ENCODE assay signal across 8 cellular contexts in the genomic region with DNA sequence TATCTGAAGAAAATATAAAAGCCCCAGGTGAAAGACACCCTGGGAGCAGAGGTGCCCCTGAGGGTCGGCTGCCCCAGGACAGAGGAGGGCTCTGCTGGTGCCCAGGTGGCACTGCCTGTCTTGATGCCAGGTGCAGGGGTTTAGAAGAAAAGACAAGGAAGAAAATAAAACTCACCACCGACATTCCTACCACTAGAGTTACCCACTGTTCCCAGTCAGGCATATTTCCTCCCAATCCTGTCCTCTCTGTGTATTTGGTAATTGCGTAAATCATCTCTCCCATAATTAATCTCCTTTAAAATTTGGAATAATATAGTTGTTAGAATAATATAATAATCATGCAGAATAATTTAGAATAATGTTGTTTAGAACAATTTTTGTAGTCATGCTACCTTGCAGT.
DNase-seq lines count a peak whose midpoint lies in the region; ATAC-seq and TF ChIP-seq lines count a peak whose summit lies in the region.
"Not testable (repeated sequence)": the region's sequence is repeated elsewhere in the genome, so short reads cannot be mapped to it uniquely, and the experiment has no call there.

No MANE protein-coding gene starts in this region.

- not testable (repeated sequence) for H4K91ac ChIP-seq in H9 (ENCODE audit: insufficient read length, low read depth, low read length)

- POLR2A ChIA-PET in SK-N-SH (lab: Yijun Ruan, JAX): not testable (repeated sequence)

- H3K4ac ChIP-seq in H9 (ENCODE audit: low read depth, low read length): not testable (repeated sequence)

- TF ChIP-seq EP300 in SK-N-SH (IDR thresholded peaks at IDR 0.05; ENCODE audit: borderline replicate concordance in 1 of 2, low read depth in 1 of 2, low read length in 1 of 2): not testable (repeated sequence)

- H2BK15ac ChIP-seq in H9 (ENCODE audit: low read depth, low read length): not testable (repeated sequence)

- not testable (repeated sequence) for H3K4me1 ChIP-seq in H9 (ENCODE audit: insufficient read depth, low read length); SK-N-SH (ENCODE audit: control insufficient read depth in 1 of 2, insufficient read depth in 2 of 2, low read depth in 1 of 2, low read length in 1 of 2); foreskin keratinocyte

- H3K79me1 ChIP-seq in H9 (ENCODE audit: insufficient read depth, low read depth, low read length, poor library complexity, severe bottlenecking): not testable (repeated sequence)

- peaks cover 15 to 16% of the 10 kb centered on the region in 2 experiments for H3K4me1 Mint-ChIP-seq in H9
- peaks cover 15% of the 10 kb centered on the region for H3K4me1 Mint-ChIP-seq in activated T-cell treated with anti-CD3 and anti-CD28 coated beads, Interleukin-2, amount 50 U/mL, for 24 hours (ENCODE audit: low read depth)
- peaks cover 31% of the 10 kb centered on the region for H3K4me1 Mint-ChIP-seq in activated naive CD8-positive, alpha-beta T cell (ENCODE audit: low read depth)
- H3K4me1 Mint-ChIP-seq in osteocyte (ENCODE audit: unreplicated experiment): peaks cover 22% of the 10 kb centered on the region
- H3K4me1 Mint-ChIP-seq in type B pancreatic cell (ENCODE audit: unreplicated experiment): not testable (repeated sequence)

- not testable (repeated sequence) for H4K20me1 ChIP-seq in H9 (ENCODE audit: control insufficient read depth, insufficient read depth, insufficient read length)
- peaks cover 61% of the 10 kb centered on the region for H4K20me1 ChIP-seq in SK-N-SH (ENCODE audit: insufficient read depth)

- not testable (repeated sequence) for H3K27me3 Mint-ChIP-seq in H9 (ENCODE audit: low read depth); activated T-cell treated with anti-CD3 and anti-CD28 coated beads, Interleukin-2, amount 50 U/mL, for 24 hours; activated naive CD8-positive, alpha-beta T cell; osteocyte (ENCODE audit: unreplicated experiment); type B pancreatic cell

- not testable (repeated sequence) for H2AFZ ChIP-seq in H9 (ENCODE audit: low read length); SK-N-SH (ENCODE audit: low read depth)

- H3K27ac ChIP-seq in H9 (ENCODE audit: insufficient read length, low read depth, low read length); SK-N-SH (ENCODE audit: low read depth in 2 of 2, low read length in 1 of 2); foreskin keratinocyte: not testable (repeated sequence)

- not testable (repeated sequence) for H3K9me3 Mint-ChIP-seq in H9; activated T-cell treated with anti-CD3 and anti-CD28 coated beads, Interleukin-2, amount 50 U/mL, for 24 hours; activated naive CD8-positive, alpha-beta T cell (ENCODE audit: low read depth); osteocyte (ENCODE audit: unreplicated experiment); type B pancreatic cell

- H3K79me2 ChIP-seq in H9 (ENCODE audit: insufficient read depth, low read length): not testable (repeated sequence)
- peaks cover 56% of the 10 kb centered on the region for H3K79me2 ChIP-seq in SK-N-SH (ENCODE audit: insufficient read depth)

- H3K9me3 ChIP-seq in H9 (ENCODE audit: control insufficient read depth, low read depth, low read length); SK-N-SH: not testable (repeated sequence)

- H2BK120ac ChIP-seq in H9 (ENCODE audit: low read depth, low read length, poor library complexity, severe bottlenecking): not testable (repeated sequence)

- not testable (repeated sequence) for H3K9me2 ChIP-seq in SK-N-SH

- H3T11ph ChIP-seq in H9 (ENCODE audit: low read length): not testable (repeated sequence)

- H3K27me3 ChIP-seq in H9 (ENCODE audit: insufficient read depth, low read length); SK-N-SH (ENCODE audit: insufficient read depth); foreskin keratinocyte: not testable (repeated sequence)

- not testable (repeated sequence) for H3K23ac ChIP-seq in H9 (ENCODE audit: insufficient read length, low read depth, low read length)

- not testable (repeated sequence) for H3K18ac ChIP-seq in H9 (ENCODE audit: insufficient read length, low read depth, low read length)

- H3K4me3 Mint-ChIP-seq in H9; osteocyte (ENCODE audit: unreplicated experiment); type B pancreatic cell: not testable (repeated sequence)
- H3K4me3 Mint-ChIP-seq in activated T-cell treated with anti-CD3 and anti-CD28 coated beads, Interleukin-2, amount 50 U/mL, for 24 hours: peak overlapping the region; percentile 77
- peak overlapping the region; percentile 82 for H3K4me3 Mint-ChIP-seq in activated naive CD8-positive, alpha-beta T cell

- H3K56ac ChIP-seq in H9 (ENCODE audit: insufficient read length, low read depth, low read length): not testable (repeated sequence)

- not testable (repeated sequence) for H3K14ac ChIP-seq in H9 (ENCODE audit: insufficient read depth, low read length)

- H4K5ac ChIP-seq in H9 (ENCODE audit: insufficient read length, low read depth, low read length): not testable (repeated sequence)

- not testable (repeated sequence) for DNase-seq in H9; SK-N-SH; activated T-cell treated with anti-CD3 and anti-CD28 coated beads, Interleukin-2, amount 50 U/mL, for 24 hours; choroid plexus epithelial cell (ENCODE audit: low read depth); foreskin keratinocyte; osteocyte (ENCODE audit: extremely low spot score, unreplicated experiment); type B pancreatic cell (ENCODE audit: extremely low spot score, unreplicated experiment)

- CTCF ChIA-PET in SK-N-SH (lab: Yijun Ruan, JAX): not testable (repeated sequence)

- TF ChIP-seq CTCF in H9 (conservative IDR thresholded peaks at IDR 0.05): peak; percentile 28; the same call in 1 of the 3 replicates
- TF ChIP-seq CTCF in SK-N-SH (IDR thresholded peaks at IDR 0.05): peak; percentile 16; the same call in 1 of the 2 replicates
- TF ChIP-seq CTCF in choroid plexus epithelial cell (conservative IDR thresholded peaks at IDR 0.05; ENCODE audit: low read depth, low read length): peak; percentile 14
- not testable (repeated sequence) for TF ChIP-seq CTCF in foreskin keratinocyte (conservative IDR thresholded peaks at IDR 0.05)
- peak; percentile 27 for TF ChIP-seq CTCF in osteocyte (IDR thresholded peaks at IDR 0.05)
- TF ChIP-seq CTCF in type B pancreatic cell (conservative IDR thresholded peaks at IDR 0.05): peak; percentile 35

- H2BK12ac ChIP-seq in H9 (ENCODE audit: insufficient read length, low read depth, low read length): not testable (repeated sequence)

- H3K4me3 ChIP-seq in SK-N-SH (ENCODE audit: low read depth in 2 of 2, low read length in 1 of 2); choroid plexus epithelial cell (ENCODE audit: low read depth, low read length): not testable (repeated sequence)

- H2AK5ac ChIP-seq in H9 (ENCODE audit: insufficient read length, low read length): not testable (repeated sequence)

- H2BK20ac ChIP-seq in H9 (ENCODE audit: low read depth, low read length, poor library complexity, severe bottlenecking): not testable (repeated sequence)

- WGBS in H9 (ENCODE audit: extremely low coverage, insufficient read length, low lambda C conversion rate): no CpG with 5 or more reads among the region's 3 CpGs
- 81% methylated on average over 3 of the region's 3 CpGs for WGBS in SK-N-SH (ENCODE audit: low lambda C conversion rate)

- not testable (repeated sequence) for H3F3A ChIP-seq in SK-N-SH (replicated peaks; ENCODE audit: insufficient read depth)

- not testable (repeated sequence) for TF ChIP-seq RAD21 in SK-N-SH (IDR thresholded peaks at IDR 0.05; ENCODE audit: low read length)

- H3K36me3 Mint-ChIP-seq in H9 (ENCODE audit: insufficient read depth in 1 of 3, low read depth in 3 of 3); activated T-cell treated with anti-CD3 and anti-CD28 coated beads, Interleukin-2, amount 50 U/mL, for 24 hours (ENCODE audit: low read depth); activated naive CD8-positive, alpha-beta T cell; osteocyte (ENCODE audit: unreplicated experiment); type B pancreatic cell: not testable (repeated sequence)

- peak; percentile 24 for ATAC-seq in foreskin keratinocyte

- not testable (repeated sequence) for H2BK5ac ChIP-seq in H9 (ENCODE audit: insufficient read length, low read length)

- not testable (repeated sequence) for H4K8ac ChIP-seq in H9 (replicated peaks; ENCODE audit: insufficient read length, low read depth, low read length)

- not testable (repeated sequence) for H3K4me2 ChIP-seq in H9 (ENCODE audit: insufficient read depth, insufficient read length, low read length); SK-N-SH

- H3K27ac Mint-ChIP-seq in H9; activated T-cell treated with anti-CD3 and anti-CD28 coated beads, Interleukin-2, amount 50 U/mL, for 24 hours; osteocyte (ENCODE audit: unreplicated experiment); type B pancreatic cell: not testable (repeated sequence)
- peak overlapping the region; percentile 96 for H3K27ac Mint-ChIP-seq in activated naive CD8-positive, alpha-beta T cell

- not testable (repeated sequence) for H3K36me3 ChIP-seq in SK-N-SH (replicated peaks in 1 of 2; ENCODE audit: control insufficient read depth in 1 of 2, insufficient read depth in 2 of 2, low read length in 1 of 2)

- H3K23me2 ChIP-seq in H9 (ENCODE audit: insufficient read length, low read depth, low read length, poor library complexity, severe bottlenecking): not testable (repeated sequence)

- H3K9ac ChIP-seq in H9 (ENCODE audit: extremely low read depth, insufficient read length, low read length); SK-N-SH: not testable (repeated sequence)
